ENCODE assay signal across 8 cellular contexts in genomic region chr2:227817940-227818568, GRCh38. TPM values are rescaled to one million over a fixed set of nuclear protein-coding genes. Genes with fewer than 3 reads are reported as not detected.
DNase-seq lines count a peak whose midpoint lies in the region; ATAC-seq and TF ChIP-seq lines count a peak whose summit lies in the region.

No MANE protein-coding gene starts in this region.

- TF ChIP-seq CTCF in chondrocyte (IDR thresholded peaks at IDR 0.05) (peak; percentile 46), lower lobe of right lung (IDR thresholded peaks at IDR 0.05) (no peak)

- no peaks in the 10 kb centered on the region for H3K27me3 Mint-ChIP-seq in chondrocyte (ENCODE audit: low read depth)

- no peak overlapping the region for H3K4me3 ChIP-seq in lower lobe of right lung

- peaks cover 11% of the 10 kb centered on the region for H3K4me1 ChIP-seq in lower lobe of right lung

- H3K27ac Mint-ChIP-seq in chondrocyte (ENCODE audit: unreplicated experiment), result peak overlapping the region; percentile 98

- intact Hi-C loops in lower lobe of right lung (cut with DNase I), result no loop called here

- no peaks in the 10 kb centered on the region for H3K9me3 ChIP-seq in lower lobe of right lung

- H3K27ac ChIP-seq in lower lobe of right lung, result no peak overlapping the region

- peak; percentile 85 for DNase-seq in GM03348 (ENCODE audit: low spot score)
- DNase-seq in activated CD4-positive, alpha-beta T cell treated with anti-CD3 and anti-CD28 coated beads for 48 hours, result peak; percentile 94
- peak; percentile 98 for DNase-seq in chondrocyte (ENCODE audit: low spot score)
- DNase-seq in lower lobe of right lung, result peak; percentile 92
- DNase-seq in stimulated activated CD8-positive, alpha-beta memory T cell treated with anti-CD3 and anti-CD28 coated beads, Interleukin-15, amount 100 ng/mL, for 1 hour (ENCODE audit: low read depth), result peak; percentile 2
- DNase-seq in globus pallidus (ENCODE audit: low spot score), result no peak
- no peak for DNase-seq in NCI-H2171 treated with DMSO at 0.1 percent for 48 hours (lab: John Stamatoyannopoulos, UW)

- peaks cover 10% of the 10 kb centered on the region for H3K9me3 Mint-ChIP-seq in chondrocyte (ENCODE audit: low read depth)

- peaks cover 2% of the 10 kb centered on the region for H3K36me3 Mint-ChIP-seq in chondrocyte (ENCODE audit: low read depth)

- peak; percentile 87 to 89 for ATAC-seq in lower lobe of right lung

- H3K4me3 Mint-ChIP-seq in chondrocyte (ENCODE audit: unreplicated experiment), result peak overlapping the region; percentile 72

- no peaks in the 10 kb centered on the region for H3K36me3 ChIP-seq in lower lobe of right lung

- peak; percentile 94 for TF ChIP-seq EP300 in Ishikawa (IDR thresholded peaks at IDR 0.05; ENCODE audit: borderline replicate concordance)

- no peaks in the 10 kb centered on the region for H3K27me3 ChIP-seq in lower lobe of right lung (ENCODE audit: low read depth)

- TF ChIP-seq RAD21 in Ishikawa (IDR thresholded peaks at IDR 0.05; ENCODE audit: low read depth), result no peak

- peaks cover 74% of the 10 kb centered on the region for H3K4me1 Mint-ChIP-seq in chondrocyte (ENCODE audit: low read depth)

TF ChIP-seq in Ishikawa, 13 proteins besides CTCF, POLR2A, EP300 and RAD21:
- TF ChIP-seq ZBTB7A (IDR thresholded peaks at IDR 0.05; ENCODE audit: low read depth) (no peak), YY1 (IDR thresholded peaks at IDR 0.05; ENCODE audit: low read depth) (no peak), FOXM1 (IDR thresholded peaks at IDR 0.05; ENCODE audit: borderline replicate concordance, low read depth) (peak; percentile 77), CREB1 (IDR thresholded peaks at IDR 0.05; ENCODE audit: low read depth) (no peak), TEAD4 (IDR thresholded peaks at IDR 0.05) (peak; percentile 78), EGR1 (IDR thresholded peaks at IDR 0.05) (no peak), MAX (IDR thresholded peaks at IDR 0.05) (0 out of 2 replicates have a peak, but pooled peaks have one; percentile 15), TAF1 (IDR thresholded peaks at IDR 0.05; ENCODE audit: low read depth) (no peak), NFIC (IDR thresholded peaks at IDR 0.05) (peak; percentile 97), CEBPB (IDR thresholded peaks at IDR 0.05) (peak; percentile 55), TCF12 (IDR thresholded peaks at IDR 0.05; ENCODE audit: low read depth) (peak; percentile 83)
- TF ChIP-seq, protein P1, sequence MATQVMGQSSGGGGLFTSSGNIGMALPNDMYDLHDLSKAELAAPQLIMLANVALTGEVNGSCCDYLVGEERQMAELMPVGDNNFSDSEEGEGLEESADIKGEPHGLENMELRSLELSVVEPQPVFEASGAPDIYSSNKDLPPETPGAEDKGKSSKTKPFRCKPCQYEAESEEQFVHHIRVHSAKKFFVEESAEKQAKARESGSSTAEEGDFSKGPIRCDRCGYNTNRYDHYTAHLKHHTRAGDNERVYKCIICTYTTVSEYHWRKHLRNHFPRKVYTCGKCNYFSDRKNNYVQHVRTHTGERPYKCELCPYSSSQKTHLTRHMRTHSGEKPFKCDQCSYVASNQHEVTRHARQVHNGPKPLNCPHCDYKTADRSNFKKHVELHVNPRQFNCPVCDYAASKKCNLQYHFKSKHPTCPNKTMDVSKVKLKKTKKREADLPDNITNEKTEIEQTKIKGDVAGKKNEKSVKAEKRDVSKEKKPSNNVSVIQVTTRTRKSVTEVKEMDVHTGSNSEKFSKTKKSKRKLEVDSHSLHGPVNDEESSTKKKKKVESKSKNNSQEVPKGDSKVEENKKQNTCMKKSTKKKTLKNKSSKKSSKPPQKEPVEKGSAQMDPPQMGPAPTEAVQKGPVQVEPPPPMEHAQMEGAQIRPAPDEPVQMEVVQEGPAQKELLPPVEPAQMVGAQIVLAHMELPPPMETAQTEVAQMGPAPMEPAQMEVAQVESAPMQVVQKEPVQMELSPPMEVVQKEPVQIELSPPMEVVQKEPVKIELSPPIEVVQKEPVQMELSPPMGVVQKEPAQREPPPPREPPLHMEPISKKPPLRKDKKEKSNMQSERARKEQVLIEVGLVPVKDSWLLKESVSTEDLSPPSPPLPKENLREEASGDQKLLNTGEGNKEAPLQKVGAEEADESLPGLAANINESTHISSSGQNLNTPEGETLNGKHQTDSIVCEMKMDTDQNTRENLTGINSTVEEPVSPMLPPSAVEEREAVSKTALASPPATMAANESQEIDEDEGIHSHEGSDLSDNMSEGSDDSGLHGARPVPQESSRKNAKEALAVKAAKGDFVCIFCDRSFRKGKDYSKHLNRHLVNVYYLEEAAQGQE (IDR thresholded peaks at IDR 0.05; ENCODE audit: low read depth), result no peak
- TF ChIP-seq, protein P2, sequence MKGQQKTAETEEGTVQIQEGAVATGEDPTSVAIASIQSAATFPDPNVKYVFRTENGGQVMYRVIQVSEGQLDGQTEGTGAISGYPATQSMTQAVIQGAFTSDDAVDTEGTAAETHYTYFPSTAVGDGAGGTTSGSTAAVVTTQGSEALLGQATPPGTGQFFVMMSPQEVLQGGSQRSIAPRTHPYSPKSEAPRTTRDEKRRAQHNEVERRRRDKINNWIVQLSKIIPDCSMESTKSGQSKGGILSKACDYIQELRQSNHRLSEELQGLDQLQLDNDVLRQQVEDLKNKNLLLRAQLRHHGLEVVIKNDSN (IDR thresholded peaks at IDR 0.05), result no peak
TF ChIP-seq in Ishikawa: peak in this region for 6.

RNA-seq across cellular contexts. Expression of gene CCL20, which starts 4.4 kb away (rescaled TPM):
- total RNA-seq in chondrocyte (0.45 to 1.9 TPM (median 0.79 TPM) in 3 replicates), lower lobe of right lung (1.6 TPM)

RNA-seq across cellular contexts. Expression of gene DAW1, which starts 53.4 kb away (rescaled TPM):
- 0.28 to 0.65 TPM (median 0.47 TPM) in 3 replicates for total RNA-seq in chondrocyte
- 4.9 TPM for total RNA-seq in lower lobe of right lung

Comparison
In these comparisons a context has a peak if more than half of its experiments do, and no peak if none do; other contexts are left out.
1. DNase-seq: peak in GM03348 (single experiment), activated CD4-positive, alpha-beta T cell treated with anti-CD3 and anti-CD28 coated beads for 48 hours (single experiment), chondrocyte (single experiment), lower lobe of right lung (single experiment) and stimulated activated CD8-positive, alpha-beta memory T cell treated with anti-CD3 and anti-CD28 coated beads, Interleukin-15, amount 100 ng/mL, for 1 hour (single experiment); none in globus pallidus (single experiment) and NCI-H2171 treated with DMSO at 0.1 percent for 48 hours (single experiment).